11 cellular contexts compared by ENCODE assay signal in genomic region chr9:15529566-15530324, GRCh38. TPM values are rescaled to one million over a fixed set of nuclear protein-coding genes. Genes with fewer than 3 reads are reported as not detected.
DNase-seq lines count a peak whose midpoint lies in the region; ATAC-seq, FAIRE-seq and TF ChIP-seq lines count a peak whose summit lies in the region.
"Had no signal": no experiment of that assay in that cellular context is flagged by ENCODE, and none has a peak within 500 bp of the region (broad histone marks: within the 10 kb centered on the region; RNA-seq: fewer than 3 reads in every experiment).

No MANE protein-coding gene starts in this region.

- H3K9me3 Mint-ChIP-seq in endothelial cell (ENCODE audit: unreplicated experiment) (no peaks in the 10 kb centered on the region), neural progenitor cell (peaks cover 4% of the 10 kb centered on the region)
- H3K9me3 Mint-ChIP-seq: activated CD4-positive, alpha-beta T cell treated with anti-CD3 and anti-CD28 coated beads, Interleukin-2, amount 10 ng/mL, durations not matched to agents 24 days and 14 days; activated naive CD4-positive, alpha-beta T cell treated with anti-CD3 and anti-CD28 coated beads, Interleukin-2, amount 50 U/mL, for 72 hours had no signal

- H3K79me2 ChIP-seq in neural progenitor cell (ENCODE audit: low read depth): no peaks in the 10 kb centered on the region

- H3K4me1 ChIP-seq in neural progenitor cell: no peaks in the 10 kb centered on the region

- H3K4me2 ChIP-seq in neural progenitor cell: no peak overlapping the region

- H3K27ac ChIP-seq in neural progenitor cell: no peak overlapping the region

- TF ChIP-seq CTCF in endothelial cell (IDR thresholded peaks at IDR 0.05; ENCODE audit: unreplicated experiment) (no peak), neural progenitor cell (IDR thresholded peaks at IDR 0.05) (no peak)

- DNase-seq in GM18507 (ENCODE audit: extremely low spot score, insufficient read length, low read depth) (no peak), endothelial cell (ENCODE audit: low spot score) (no peak), hypothalamus (lab: John Stamatoyannopoulos, UW) (no peak), neural progenitor cell (ENCODE audit: low spot score) (no peak), NCI-H2107 (lab: John Stamatoyannopoulos, UW) (no peak)
- DNase-seq: activated CD4-positive, alpha-beta T cell treated with anti-CD3 and anti-CD28 coated beads, Interleukin-2, amount 10 ng/mL, durations not matched to agents 24 days and 14 days; SHP77 treated with DMSO at 0.1 percent for 48 hours had no signal

- H3K27ac Mint-ChIP-seq in endothelial cell (ENCODE audit: unreplicated experiment): no peak overlapping the region
- H3K27ac Mint-ChIP-seq in neural progenitor cell: no peak overlapping the region
- H3K27ac Mint-ChIP-seq: activated CD4-positive, alpha-beta T cell treated with anti-CD3 and anti-CD28 coated beads, Interleukin-2, amount 10 ng/mL, durations not matched to agents 24 days and 14 days; activated naive CD4-positive, alpha-beta T cell treated with anti-CD3 and anti-CD28 coated beads, Interleukin-2, amount 50 U/mL, for 72 hours had no signal

- H2AFZ ChIP-seq in neural progenitor cell (replicated peaks): no peak overlapping the region

- no peak overlapping the region for H3K4me3 ChIP-seq in neural progenitor cell

- H3F3A ChIP-seq in neural progenitor cell (ENCODE audit: low read depth): peaks cover 4% of the 10 kb centered on the region

- H3K4me3 Mint-ChIP-seq in endothelial cell (ENCODE audit: unreplicated experiment) (no peak overlapping the region), neural progenitor cell (no peak overlapping the region)
- H3K4me3 Mint-ChIP-seq: activated CD4-positive, alpha-beta T cell treated with anti-CD3 and anti-CD28 coated beads, Interleukin-2, amount 10 ng/mL, durations not matched to agents 24 days and 14 days had no signal

- ATAC-seq in GM19467 (IDR thresholded peaks at IDR 0.05; ENCODE audit: unreplicated experiment): peak; percentile 79
- peak; percentile 86 for ATAC-seq in HG02885 (IDR thresholded peaks at IDR 0.05; ENCODE audit: poor library complexity, unreplicated experiment)
- peak; percentile 87 for ATAC-seq in HG03571 (IDR thresholded peaks at IDR 0.05; ENCODE audit: unreplicated experiment)

- H3K36me3 ChIP-seq in neural progenitor cell: no peaks in the 10 kb centered on the region

- peaks cover 8% of the 10 kb centered on the region for H3K4me1 Mint-ChIP-seq in endothelial cell (ENCODE audit: unreplicated experiment)
- no peaks in the 10 kb centered on the region for H3K4me1 Mint-ChIP-seq in neural progenitor cell

- H3K27me3 Mint-ChIP-seq in endothelial cell (ENCODE audit: unreplicated experiment): no peaks in the 10 kb centered on the region
- H3K27me3 Mint-ChIP-seq in neural progenitor cell (ENCODE audit: insufficient read depth, low read depth): peaks cover 3% of the 10 kb centered on the region

- peak; percentile 97 for FAIRE-seq in GM18507 (lab: Jason Lieb, UNC)

- no peak overlapping the region for H3K9ac ChIP-seq in neural progenitor cell

- H3K9me3 ChIP-seq in neural progenitor cell (ENCODE audit: low read depth): no peaks in the 10 kb centered on the region

- no peaks in the 10 kb centered on the region for H4K20me1 ChIP-seq in neural progenitor cell (ENCODE audit: low read depth)

- H3K27me3 ChIP-seq in neural progenitor cell: no peaks in the 10 kb centered on the region

- H3K36me3 Mint-ChIP-seq in endothelial cell (ENCODE audit: low read depth, unreplicated experiment): no peaks in the 10 kb centered on the region
- H3K36me3 Mint-ChIP-seq in neural progenitor cell: no peaks in the 10 kb centered on the region
- H3K36me3 Mint-ChIP-seq: activated naive CD4-positive, alpha-beta T cell treated with anti-CD3 and anti-CD28 coated beads, Interleukin-2, amount 50 U/mL, for 72 hours had no signal

RNA-seq across cellular contexts. Expression of gene PSIP1, which starts 19.0 kb away (rescaled TPM):
- 128 TPM for total RNA-seq in endothelial cell (ENCODE audit: unreplicated experiment)
- 242 and 402 TPM in 2 replicates for total RNA-seq in neural progenitor cell (ENCODE audit: low replicate concordance)

RNA-seq across cellular contexts. Expression of gene CCDC171, which starts 23.1 kb away (rescaled TPM):
- 6.5 TPM for total RNA-seq in endothelial cell (ENCODE audit: unreplicated experiment)
- total RNA-seq in neural progenitor cell (ENCODE audit: low replicate concordance): 6.1 and 9.3 TPM in 2 replicates
